ENCODE assay signal across 7 cellular contexts in genomic region chr4:89324671-89325070, GRCh38. TPM values are rescaled to one million over a fixed set of nuclear protein-coding genes. Genes with fewer than 3 reads are reported as not detected.
DNase-seq lines count a peak whose midpoint lies in the region; ATAC-seq, FAIRE-seq and TF ChIP-seq lines count a peak whose summit lies in the region.

No MANE protein-coding gene starts in this region.

- H3K79me2 ChIP-seq in PC-9 (ENCODE audit: low read depth), result no peaks in the 10 kb centered on the region

- H3K9me2 ChIP-seq in PC-9 (ENCODE audit: insufficient read depth), result no peaks in the 10 kb centered on the region; the same call in 1 of the 2 replicates

- POLR2A ChIA-PET in PC-9 (lab: Charles Lee; ENCODE audit: unreplicated experiment), result no interaction called here

- intact Hi-C loops in mucosa of descending colon (cut with DNase I, micrococcal nuclease) (no loop called here), PC-9 (cut with micrococcal nuclease; ENCODE audit: unreplicated experiment) (no loop called here)

- 39 to 84% (median 72%) methylated on average over 2 of the region's 2 CpGs for WGBS in small intestine, 3 donors

- H3K27ac ChIP-seq in PC-9 (no peak overlapping the region), small intestine (ENCODE audit: low read depth in 1 of 2, low read length in 1 of 2) (no peak overlapping the region)

- H3K4me3 ChIP-seq in mucosa of descending colon (no peak overlapping the region), PC-9 (no peak overlapping the region), small intestine (ENCODE audit: low read depth in 1 of 2, low read length in 2 of 2) (no peak overlapping the region)

- no peak for FAIRE-seq in small intestine (lab: Jason Lieb, UNC)

- BruUV-seq in PC-9 (replicated peaks; lab: Mats Ljungman, UMichigan), result no TSS peak

- ATAC-seq in GM19035 (IDR thresholded peaks at IDR 0.05; ENCODE audit: unreplicated experiment) (peak; percentile 97), HG02938 (IDR thresholded peaks at IDR 0.05; ENCODE audit: unreplicated experiment) (peak; percentile 93), mucosa of descending colon (peak; percentile 64)

- H3K36me3 ChIP-seq in mucosa of descending colon (ENCODE audit: low read depth) (no peaks in the 10 kb centered on the region), PC-9 (ENCODE audit: low read depth) (no peaks in the 10 kb centered on the region), small intestine (ENCODE audit: control insufficient read depth in 2 of 2, insufficient read depth in 2 of 2, low read length in 2 of 2) (no peaks in the 10 kb centered on the region)

- H3K9me3 ChIP-seq in mucosa of descending colon (no peaks in the 10 kb centered on the region), PC-9 (ENCODE audit: insufficient read depth, low read depth) (no peaks in the 10 kb centered on the region), small intestine (ENCODE audit: control insufficient read depth, low read depth) (no peaks in the 10 kb centered on the region)

- H2AFZ ChIP-seq in PC-9, result no peak overlapping the region

- no peaks in the 10 kb centered on the region for H3K27me3 ChIP-seq in PC-9 (ENCODE audit: insufficient read depth, low read depth)
- H3K27me3 ChIP-seq in small intestine (ENCODE audit: control insufficient read depth in 2 of 2, insufficient read depth in 2 of 2, low read length in 2 of 2), result no peaks in the 10 kb centered on the region

- TF ChIP-seq CTCF in mucosa of descending colon (IDR thresholded peaks at IDR 0.05) (no peak), PC-9 (conservative IDR thresholded peaks at IDR 0.05) (no peak)

- H3K4me2 ChIP-seq in PC-9, result no peak overlapping the region

- DNase-seq in SKM-1 treated with dmso at 0.1 percent for 144 hours (lab: John Stamatoyannopoulos, UW; ENCODE audit: unreplicated experiment), result peak; percentile 96
- no peak for DNase-seq in mucosa of descending colon
- DNase-seq in PC-9, result no peak
- DNase-seq in small intestine, result no peak
- DNase-seq in NCI-H187 treated with DMSO at 0.1 percent for 48 hours (lab: John Stamatoyannopoulos, UW), result no peak

- CTCF ChIA-PET in PC-9 (lab: Charles Lee), result no interaction called here

- H3K4me1 ChIP-seq in mucosa of descending colon (ENCODE audit: low read depth) (no peaks in the 10 kb centered on the region), PC-9 (replicated peaks; ENCODE audit: insufficient read depth) (no peaks in the 10 kb centered on the region), small intestine (ENCODE audit: control insufficient read depth in 2 of 2, insufficient read depth in 1 of 2, low read depth in 1 of 2, low read length in 1 of 2) (no peaks in the 10 kb centered on the region)

- H4K20me1 ChIP-seq in PC-9 (ENCODE audit: insufficient read depth), result no peaks in the 10 kb centered on the region

- H3F3A ChIP-seq in PC-9 (ENCODE audit: insufficient read depth, low read depth), result no peaks in the 10 kb centered on the region

RNA-seq across cellular contexts. Expression of gene GPRIN3, which starts 17.1 kb away (rescaled TPM):
- total RNA-seq in mucosa of descending colon, result 10 to 100 TPM in 2 of 3 donors, 1 to 10 TPM in 1; 6.0 to 23.8 (median 23.7) TPM
- 0.02 and 0.05 TPM in 2 replicates for total RNA-seq in PC-9 (2021)
- polyA plus RNA-seq in small intestine, result 1 to 10 TPM; 1.4 to 3.7 (median 2.2) TPM
